In the genomic region with DNA sequence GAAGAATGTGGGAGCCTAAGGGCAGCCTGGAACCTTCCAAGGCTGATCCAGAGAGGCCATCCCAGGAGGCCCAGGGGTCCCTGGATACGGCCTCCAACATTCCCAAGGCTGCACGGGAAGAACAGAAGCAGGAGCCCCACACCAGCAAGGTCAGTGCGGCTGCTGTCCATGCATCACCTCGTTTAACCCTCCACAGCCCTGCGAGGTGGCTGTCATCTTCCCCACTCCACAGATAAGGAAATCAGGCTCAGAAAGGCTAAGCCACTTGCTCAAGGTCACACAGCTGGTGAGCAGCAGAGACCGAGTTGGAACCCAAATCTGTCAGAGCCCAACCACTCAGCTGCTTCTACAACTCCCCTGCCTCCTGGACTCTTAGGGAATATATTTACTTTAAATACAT, we compare ENCODE assay signal across 20 cellular contexts. TPM values are rescaled to one million over a fixed set of nuclear protein-coding genes. Genes with fewer than 3 reads are reported as not detected.
"Had no signal": no experiment of that assay in that cellular context is flagged by ENCODE, and none has a peak within 500 bp of the region (broad histone marks: within the 10 kb centered on the region; RNA-seq: fewer than 3 reads in every experiment).

No MANE protein-coding gene starts in this region.

- H3K9me3 Mint-ChIP-seq: activated CD4-positive, alpha-beta memory T cell treated with anti-CD3 and anti-CD28 coated beads for 36 hours; activated T-helper 2 cell treated with anti-CD3 and anti-CD28 coated beads, Interferon-gamma antibody, Interleukin-2, Interleukin-4, amounts not matched to agents 10 μg/mL and 5 μg/mL and 100 μg/mL, durations not matched to agents 14 hours and 24 hours and 36 hours; natural killer cell treated with Interleukin-12 subunit alpha and Interleukin-12 subunit beta and Interleukin-15 and Interleukin-18, amount 100 ng/mL, for 72 hours; type B pancreatic cell had no signal

- H3K36me3 ChIP-seq: ascending aorta, sigmoid colon had no signal

- H3K27ac ChIP-seq: ascending aorta, sigmoid colon, WERI-Rb-1 had no signal

- H3K4me1 ChIP-seq: ascending aorta, sigmoid colon had no signal

- FAIRE-seq: bronchial epithelial cell, frontal cortex, kidney had no signal

- H3K27ac Mint-ChIP-seq: activated CD4-positive, alpha-beta memory T cell treated with anti-CD3 and anti-CD28 coated beads for 36 hours; activated CD8-positive, alpha-beta memory T cell treated with anti-CD3 and anti-CD28 coated beads, Interleukin-2, amount 10 ng/mL, durations not matched to agents 7 days and 5 days; activated T-helper 2 cell treated with anti-CD3 and anti-CD28 coated beads, Interferon-gamma antibody, Interleukin-2, Interleukin-4, amounts not matched to agents 10 μg/mL and 5 μg/mL and 100 μg/mL, durations not matched to agents 14 hours and 24 hours and 36 hours; type B pancreatic cell had no signal

- H3K27me3 ChIP-seq: ascending aorta, sigmoid colon had no signal

- H3K4me3 Mint-ChIP-seq: activated CD4-positive, alpha-beta memory T cell treated with anti-CD3 and anti-CD28 coated beads for 36 hours; activated CD8-positive, alpha-beta memory T cell treated with anti-CD3 and anti-CD28 coated beads, Interleukin-2, amount 10 ng/mL, durations not matched to agents 7 days and 5 days; natural killer cell treated with Interleukin-12 subunit alpha and Interleukin-12 subunit beta and Interleukin-15 and Interleukin-18, amount 100 ng/mL, for 72 hours; type B pancreatic cell had no signal

- H3K27me3 Mint-ChIP-seq: activated CD4-positive, alpha-beta memory T cell treated with anti-CD3 and anti-CD28 coated beads for 36 hours; activated CD8-positive, alpha-beta memory T cell treated with anti-CD3 and anti-CD28 coated beads, Interleukin-2, amount 10 ng/mL, durations not matched to agents 7 days and 5 days; natural killer cell treated with Interleukin-12 subunit alpha and Interleukin-12 subunit beta and Interleukin-15 and Interleukin-18, amount 100 ng/mL, for 72 hours had no signal

- H3K9me3 ChIP-seq: ascending aorta, sigmoid colon had no signal

- H3K4me3 ChIP-seq: ascending aorta, lung, sigmoid colon had no signal

- ATAC-seq: activated CD8-positive, alpha-beta memory T cell treated with anti-CD3 and anti-CD28 coated beads, Interleukin-2, amount 10 ng/mL, durations not matched to agents 7 days and 5 days; left lobe of liver; natural killer cell treated with Interleukin-12 subunit alpha and Interleukin-12 subunit beta and Interleukin-15 and Interleukin-18, amount 100 ng/mL, for 72 hours had no signal

- DNase-seq: activated CD4-positive, alpha-beta memory T cell treated with anti-CD3 and anti-CD28 coated beads for 36 hours; activated CD4-positive, alpha-beta T cell treated with anti-CD3 and anti-CD28 coated beads for 4 hours; activated CD8-positive, alpha-beta memory T cell treated with anti-CD3 and anti-CD28 coated beads, Interleukin-2, amount 10 ng/mL, durations not matched to agents 7 days and 5 days; activated naive CD4-positive, alpha-beta T cell treated with Interleukin-2 at 50 U/mL for 16 hours; cerebellar nuclear complex; cortex of kidney; effector CD4-positive, alpha-beta T cell; kidney; sigmoid colon; stimulated activated naive CD4-positive, alpha-beta T cell treated with Interleukin-2 at 50 U/mL for 16 hours; WERI-Rb-1 had no signal

RNA-seq across cellular contexts. Expression of gene CYP11A1, which starts 44.7 kb away (rescaled TPM):
- total RNA-seq: activated T-helper 2 cell treated with anti-CD3 and anti-CD28 coated beads, Interferon-gamma antibody, Interleukin-2, Interleukin-4, amounts not matched to agents 10 μg/mL and 5 μg/mL and 100 μg/mL, durations not matched to agents 14 hours and 24 hours and 36 hours; bronchial epithelial cell; frontal cortex; T-helper 2 cell treated with Interferon-gamma antibody and Interleukin-4, amounts not matched to agents 100 ng/mL and 5 ng/mL, for 36 hours had no signal
